Comparison of ENCODE assay signal across 8 cellular contexts in the genomic region with DNA sequence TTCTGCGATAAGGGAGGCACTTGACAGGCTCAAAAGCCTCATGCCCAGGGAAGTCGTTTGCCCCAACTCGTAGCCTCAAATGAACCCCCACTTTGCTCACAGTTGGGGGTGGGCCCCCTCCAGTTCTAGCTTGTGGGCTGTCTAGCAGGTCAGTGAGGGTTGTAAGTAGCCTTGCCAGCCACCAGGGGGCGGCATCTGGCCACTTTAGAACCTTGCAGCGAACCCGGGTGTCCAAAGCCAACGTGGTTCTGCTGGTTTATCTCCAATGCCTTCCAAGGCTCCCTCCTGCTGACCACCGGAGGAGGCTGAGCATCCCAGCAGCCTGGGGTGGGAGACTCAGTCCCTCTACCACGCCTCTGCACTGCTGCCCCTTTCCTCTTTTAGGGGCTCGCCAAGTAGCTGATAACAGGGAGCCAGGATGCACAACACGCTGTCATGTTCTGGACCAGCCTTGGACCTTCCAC. TPM values are rescaled to one million over a fixed set of nuclear protein-coding genes. Genes with fewer than 3 reads are reported as not detected.
DNase-seq lines count a peak whose midpoint lies in the region; TF ChIP-seq lines count a peak whose summit lies in the region.

No MANE protein-coding gene starts in this region.

- H3K4me2 ChIP-seq in parathyroid adenoma (ENCODE audit: low read length) = no peak overlapping the region

- no peak overlapping the region for H3K4me3 ChIP-seq in parathyroid adenoma (ENCODE audit: low read depth, low read length)
- no peak overlapping the region for H3K4me3 ChIP-seq in tibial nerve

- CTCF ChIA-PET in RWPE1 (lab: Yijun Ruan, JAX) = interaction anchor here (0.6 to 1.7 kb wide), 8 partner anchors 25 to 1181 kb away, joined by 3 to 7 read pairs (median 4); no protein-coding TSS in a partner anchor

- H3K9ac ChIP-seq in parathyroid adenoma = no peak overlapping the region

- TF ChIP-seq CTCF in RWPE1 (conservative IDR thresholded peaks at IDR 0.05; ENCODE audit: low read depth) = peak; percentile 84
- peak; percentile 91 for TF ChIP-seq CTCF in parathyroid adenoma (IDR thresholded peaks at IDR 0.05)
- TF ChIP-seq CTCF in tibial nerve (IDR thresholded peaks at IDR 0.05) = peak; percentile 77 to 91 (median 84)

- H3K27ac ChIP-seq in RWPE1 (no peak overlapping the region), parathyroid adenoma (no peak overlapping the region), tibial nerve (no peak overlapping the region)

- no peaks in the 10 kb centered on the region for H3K27me3 ChIP-seq in parathyroid adenoma (ENCODE audit: control insufficient read depth, insufficient read depth, low read length)
- H3K27me3 ChIP-seq in tibial nerve = no peaks in the 10 kb centered on the region

- H3K79me2 ChIP-seq in parathyroid adenoma = no peaks in the 10 kb centered on the region

- H3K9me3 ChIP-seq in parathyroid adenoma (ENCODE audit: control insufficient read depth, low read length) (no peaks in the 10 kb centered on the region), tibial nerve (no peaks in the 10 kb centered on the region)

- POLR2A ChIA-PET in RWPE1 (lab: Yijun Ruan, JAX; ENCODE audit: low non-redundant PET) = no interaction called here

- H3K36me3 ChIP-seq in parathyroid adenoma (ENCODE audit: control insufficient read depth, insufficient read depth, low read length) (no peaks in the 10 kb centered on the region), tibial nerve (no peaks in the 10 kb centered on the region)

- H3K4me1 ChIP-seq in parathyroid adenoma = peaks cover 2% of the 10 kb centered on the region
- no peaks in the 10 kb centered on the region for H3K4me1 ChIP-seq in tibial nerve

- no peak for TF ChIP-seq POLR2A in tibial nerve (IDR thresholded peaks at IDR 0.05)

- no peak overlapping the region for H2AFZ ChIP-seq in parathyroid adenoma

- no peak for TF ChIP-seq EP300 in tibial nerve (IDR thresholded peaks at IDR 0.05)

- DNase-seq in Ammon's horn (ENCODE audit: low spot score) (peak; percentile 89), GM19238 (ENCODE audit: insufficient read length, low spot score) (peak; percentile 78), HuH-7 (ENCODE audit: low spot score) (peak; percentile 94), RWPE1 (ENCODE audit: low spot score) (peak; percentile 72), globus pallidus (ENCODE audit: low spot score) (peak; percentile 79), tibial nerve (ENCODE audit: low spot score in 2 of 2) (peak in 1 of 2 donors; percentile 30)
- DNase-seq in activated effector memory CD4-positive, alpha-beta T cell treated with Interleukin-2 at 50 U/mL for 16 hours = peak; percentile 53

- WGBS in tibial nerve, 2 donors = 18 to 20% methylated on average over 11 of the region's 11 CpGs

RNA-seq across cellular contexts. Expression of gene RBSN, which starts 9.2 kb away (rescaled TPM):
- 10 to 100 TPM; 26.6 to 43.9 (median 34.5) TPM for total RNA-seq in tibial nerve

RNA-seq across cellular contexts. Expression of gene MRPS25, which starts 43.0 kb away (rescaled TPM):
- 10 to 100 TPM; 22.7 to 45.6 (median 30.7) TPM for total RNA-seq in tibial nerve
